In genomic region chr1:1274299-1274930, GRCh38 we compare ENCODE assay signal across 1 cellular context.
A peak's percentile ranks its signal among the peaks of the same experiment; 100 is the strongest.
TF ChIP-seq lines count a peak whose summit lies in the region.

No MANE protein-coding gene starts in this region.

TF ChIP-seq in H1, 55 proteins besides CTCF, POLR2A, EP300 and RAD21 (continued from another document):
- TF ChIP-seq MAX (IDR thresholded peaks at IDR 0.05) (0 out of 2 replicates have a peak, but pooled peaks have one; percentile 1), SRF (IDR thresholded peaks at IDR 0.05; ENCODE audit: low read depth, low read length) (no peak), POU5F1 (IDR thresholded peaks at IDR 0.05; ENCODE audit: low read depth, low read length) (no peak), MAFK (IDR thresholded peaks at IDR 0.05; ENCODE audit: low read depth, low read length) (no peak)
